Comparison of ENCODE assay signal across 1 cellular context in genomic region chr10:17616403-17617030, GRCh38.
TF ChIP-seq lines count a peak whose summit lies in the region.

No MANE protein-coding gene starts in this region.

TF ChIP-seq in K562, 482 proteins besides CTCF, POLR2A, EP300 and RAD21 (continued from another document and continues in another):
- TF ChIP-seq STAT5A (IDR thresholded peaks at IDR 0.05; ENCODE audit: borderline replicate concordance, low read length) (0 out of 2 replicates have a peak, but pooled peaks have one; percentile 8), MBD2 (IDR thresholded peaks at IDR 0.05; ENCODE audit: borderline replicate concordance, low read depth) (no peak), XRCC5 (IDR thresholded peaks at IDR 0.05; ENCODE audit: low read depth, low read length) (no peak), SETDB1 (IDR thresholded peaks at IDR 0.05; ENCODE audit: low read length) (no peak), TGIF2 (CRISPR knock-in tag; IDR thresholded peaks at IDR 0.05) (no peak), NELFE (IDR thresholded peaks at IDR 0.05; ENCODE audit: insufficient read depth, insufficient read length) (no peak), ZNF551 (CRISPR knock-in tag; IDR thresholded peaks at IDR 0.05) (no peak), HDAC2 (IDR thresholded peaks at IDR 0.05) (peak; percentile 93), GATA2 (CRISPR knock-in tag; IDR thresholded peaks at IDR 0.05) (no peak), LEF1 (IDR thresholded peaks at IDR 0.05) (no peak), ZNF584 (CRISPR knock-in tag; IDR thresholded peaks at IDR 0.05; ENCODE audit: low read depth) (no peak), BDP1 (IDR thresholded peaks at IDR 0.05; ENCODE audit: insufficient read depth, insufficient read length) (no peak), ELF4 (CRISPR knock-in tag; IDR thresholded peaks at IDR 0.05) (no peak), HNRNPUL1 (IDR thresholded peaks at IDR 0.05; ENCODE audit: low read length) (no peak), ZEB2 (IDR thresholded peaks at IDR 0.05) (peak; percentile 53; the same call in 1 of the 2 replicates), KLF10 (CRISPR knock-in tag; IDR thresholded peaks at IDR 0.05) (no peak), PHTF2 (CRISPR knock-in tag; IDR thresholded peaks at IDR 0.05) (no peak), BMI1 (IDR thresholded peaks at IDR 0.05; ENCODE audit: low read length) (no peak), NFIX (CRISPR knock-in tag; IDR thresholded peaks at IDR 0.05; ENCODE audit: low read depth) (no peak), ZNF184 (CRISPR knock-in tag; IDR thresholded peaks at IDR 0.05) (no peak), SRSF9 (IDR thresholded peaks at IDR 0.05; ENCODE audit: borderline replicate concordance, low read depth, low read length) (no peak), TAL1 (IDR thresholded peaks at IDR 0.05) (peak; percentile 35; the same call in 1 of the 2 replicates), POLR2B (IDR thresholded peaks at IDR 0.05; ENCODE audit: low read depth, partially characterized antibody) (no peak), ZNF263 (CRISPR knock-in tag; IDR thresholded peaks at IDR 0.05; ENCODE audit: borderline replicate concordance) (no peak), TRIM24 (IDR thresholded peaks at IDR 0.05) (peak; percentile 49 to 75; a peak in 3 of 4 replicates), IRF9 (tag; IDR thresholded peaks at IDR 0.05) (no peak), ZKSCAN8 (CRISPR knock-in tag; IDR thresholded peaks at IDR 0.05) (no peak), CAMTA2 (CRISPR knock-in tag; conservative IDR thresholded peaks at IDR 0.05) (no peak), ZNF316 (IDR thresholded peaks at IDR 0.05) (peak; percentile 81), COPS2 (conservative IDR thresholded peaks at IDR 0.05) (no peak), PRPF4 (IDR thresholded peaks at IDR 0.05; ENCODE audit: insufficient read depth, low read depth, low read length, poor library complexity, severe bottlenecking) (no peak), CHD1 (IDR thresholded peaks at IDR 0.05; ENCODE audit: low read length) (no peak), PYGO2 (tag; IDR thresholded peaks at IDR 0.05) (no peak), ZNF395 (CRISPR knock-in tag; IDR thresholded peaks at IDR 0.05) (0 out of 2 replicates have a peak, but pooled peaks have one; percentile 33), HMGN3 (IDR thresholded peaks at IDR 0.05; ENCODE audit: borderline replicate concordance, extremely low read depth, insufficient read length, low read depth, low read length) (no peak), KDM2B (CRISPR knock-in tag; IDR thresholded peaks at IDR 0.05) (0 out of 2 replicates have a peak, but pooled peaks have one; percentile 59), BRF2 (IDR thresholded peaks at IDR 0.05; ENCODE audit: borderline replicate concordance, insufficient read depth, insufficient read length) (no peak), ZNF134 (CRISPR knock-in tag; conservative IDR thresholded peaks at IDR 0.05) (no peak), PTRF (tag; IDR thresholded peaks at IDR 0.05) (no peak), TFE3 (CRISPR knock-in tag; IDR thresholded peaks at IDR 0.05) (no peak), NBN (IDR thresholded peaks at IDR 0.05; ENCODE audit: low read depth) (peak; percentile 50; the same call in 1 of the 2 replicates), JUND (IDR thresholded peaks at IDR 0.05; ENCODE audit: borderline replicate concordance, low read depth, low read length) (peak; percentile 36; the same call in 1 of the 2 replicates), JUND (tag; IDR thresholded peaks at IDR 0.05; ENCODE audit: borderline replicate concordance, low read depth, low read length) (no peak; the same call in 2 of the 3 replicates), NR1H2 (CRISPR knock-in tag; IDR thresholded peaks at IDR 0.05) (no peak), SMAD3 (CRISPR knock-in tag; conservative IDR thresholded peaks at IDR 0.05) (no peak), ATF6 (CRISPR knock-in tag; IDR thresholded peaks at IDR 0.05) (no peak), ETS2 (tag; IDR thresholded peaks at IDR 0.05; ENCODE audit: borderline replicate concordance, poor library complexity, severe bottlenecking) (no peak), ZNF57 (CRISPR knock-in tag; IDR thresholded peaks at IDR 0.05) (no peak), ZNF12 (CRISPR knock-in tag; IDR thresholded peaks at IDR 0.05) (no peak), KAT8 (IDR thresholded peaks at IDR 0.05; ENCODE audit: low read depth) (no peak), HIVEP1 (CRISPR knock-in tag; IDR thresholded peaks at IDR 0.05) (no peak), SPI1 (IDR thresholded peaks at IDR 0.05; ENCODE audit: borderline replicate concordance, low read depth, low read length) (no peak), GABPB1 (CRISPR knock-in tag; IDR thresholded peaks at IDR 0.05) (no peak), EHMT2 (IDR thresholded peaks at IDR 0.05) (0 out of 2 replicates have a peak, but pooled peaks have one; percentile 33)
- TF ChIP-seq, protein P1, sequence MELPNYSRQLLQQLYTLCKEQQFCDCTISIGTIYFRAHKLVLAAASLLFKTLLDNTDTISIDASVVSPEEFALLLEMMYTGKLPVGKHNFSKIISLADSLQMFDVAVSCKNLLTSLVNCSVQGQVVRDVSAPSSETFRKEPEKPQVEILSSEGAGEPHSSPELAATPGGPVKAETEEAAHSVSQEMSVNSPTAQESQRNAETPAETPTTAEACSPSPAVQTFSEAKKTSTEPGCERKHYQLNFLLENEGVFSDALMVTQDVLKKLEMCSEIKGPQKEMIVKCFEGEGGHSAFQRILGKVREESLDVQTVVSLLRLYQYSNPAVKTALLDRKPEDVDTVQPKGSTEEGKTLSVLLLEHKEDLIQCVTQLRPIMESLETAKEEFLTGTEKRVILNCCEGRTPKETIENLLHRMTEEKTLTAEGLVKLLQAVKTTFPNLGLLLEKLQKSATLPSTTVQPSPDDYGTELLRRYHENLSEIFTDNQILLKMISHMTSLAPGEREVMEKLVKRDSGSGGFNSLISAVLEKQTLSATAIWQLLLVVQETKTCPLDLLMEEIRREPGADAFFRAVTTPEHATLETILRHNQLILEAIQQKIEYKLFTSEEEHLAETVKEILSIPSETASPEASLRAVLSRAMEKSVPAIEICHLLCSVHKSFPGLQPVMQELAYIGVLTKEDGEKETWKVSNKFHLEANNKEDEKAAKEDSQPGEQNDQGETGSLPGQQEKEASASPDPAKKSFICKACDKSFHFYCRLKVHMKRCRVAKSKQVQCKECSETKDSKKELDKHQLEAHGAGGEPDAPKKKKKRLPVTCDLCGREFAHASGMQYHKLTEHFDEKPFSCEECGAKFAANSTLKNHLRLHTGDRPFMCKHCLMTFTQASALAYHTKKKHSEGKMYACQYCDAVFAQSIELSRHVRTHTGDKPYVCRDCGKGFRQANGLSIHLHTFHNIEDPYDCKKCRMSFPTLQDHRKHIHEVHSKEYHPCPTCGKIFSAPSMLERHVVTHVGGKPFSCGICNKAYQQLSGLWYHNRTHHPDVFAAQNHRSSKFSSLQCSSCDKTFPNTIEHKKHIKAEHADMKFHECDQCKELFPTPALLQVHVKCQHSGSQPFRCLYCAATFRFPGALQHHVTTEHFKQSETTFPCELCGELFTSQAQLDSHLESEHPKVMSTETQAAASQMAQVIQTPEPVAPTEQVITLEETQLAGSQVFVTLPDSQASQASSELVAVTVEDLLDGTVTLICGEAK (IDR thresholded peaks at IDR 0.05), result no peak
- TF ChIP-seq, protein P1 (CRISPR knock-in tag; IDR thresholded peaks at IDR 0.05), result no peak
- TF ChIP-seq, protein P2, sequence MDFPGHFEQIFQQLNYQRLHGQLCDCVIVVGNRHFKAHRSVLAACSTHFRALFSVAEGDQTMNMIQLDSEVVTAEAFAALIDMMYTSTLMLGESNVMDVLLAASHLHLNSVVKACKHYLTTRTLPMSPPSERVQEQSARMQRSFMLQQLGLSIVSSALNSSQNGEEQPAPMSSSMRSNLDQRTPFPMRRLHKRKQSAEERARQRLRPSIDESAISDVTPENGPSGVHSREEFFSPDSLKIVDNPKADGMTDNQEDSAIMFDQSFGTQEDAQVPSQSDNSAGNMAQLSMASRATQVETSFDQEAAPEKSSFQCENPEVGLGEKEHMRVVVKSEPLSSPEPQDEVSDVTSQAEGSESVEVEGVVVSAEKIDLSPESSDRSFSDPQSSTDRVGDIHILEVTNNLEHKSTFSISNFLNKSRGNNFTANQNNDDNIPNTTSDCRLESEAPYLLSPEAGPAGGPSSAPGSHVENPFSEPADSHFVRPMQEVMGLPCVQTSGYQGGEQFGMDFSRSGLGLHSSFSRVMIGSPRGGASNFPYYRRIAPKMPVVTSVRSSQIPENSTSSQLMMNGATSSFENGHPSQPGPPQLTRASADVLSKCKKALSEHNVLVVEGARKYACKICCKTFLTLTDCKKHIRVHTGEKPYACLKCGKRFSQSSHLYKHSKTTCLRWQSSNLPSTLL (IDR thresholded peaks at IDR 0.05), result no peak
